In genomic region chr15:60400957-60401356, GRCh38 we compare ENCODE assay signal across 20 cellular contexts. TPM values are rescaled to one million over a fixed set of nuclear protein-coding genes. Genes with fewer than 3 reads are reported as not detected.
A peak's percentile ranks its signal among the peaks of the same experiment; 100 is the strongest.
DNase-seq lines count a peak whose midpoint lies in the region; FAIRE-seq and TF ChIP-seq lines count a peak whose summit lies in the region.
"Had no signal": no experiment of that assay in that cellular context is flagged by ENCODE, and none has a peak within 500 bp of the region (broad histone marks: within the 10 kb centered on the region; RNA-seq: fewer than 3 reads in every experiment).

No MANE protein-coding gene starts in this region.

- dilution Hi-C loops in mammary epithelial cell (cut with HindIII; ENCODE audit: low sequenced_read_pairs): no loop called here

- H3K9ac ChIP-seq in mammary epithelial cell (ENCODE audit: insufficient read depth, low read length): no peak overlapping the region

- no peak overlapping the region for H2AFZ ChIP-seq in mammary epithelial cell (ENCODE audit: low read depth, low read length)

- peaks cover 30% of the 10 kb centered on the region for H3K36me3 Mint-ChIP-seq in MCF 10A (ENCODE audit: insufficient read depth, unreplicated experiment)

- TF ChIP-seq CTCF in mammary epithelial cell (conservative IDR thresholded peaks at IDR 0.05 in 1 of 2, IDR thresholded peaks at IDR 0.05 in 1 of 2; ENCODE audit: extremely low read depth in 1 of 2, insufficient read depth in 1 of 2, low read depth in 1 of 2, low read length in 2 of 2) (no peak), MCF 10A (IDR thresholded peaks at IDR 0.05; ENCODE audit: unreplicated experiment) (no peak), fibroblast of the aortic adventitia (IDR thresholded peaks at IDR 0.05; ENCODE audit: insufficient read depth, low read length) (no peak), tibial artery (IDR thresholded peaks at IDR 0.05) (no peak)

- no TSS peak for BruUV-seq in mammary epithelial cell (replicated peaks; lab: Mats Ljungman, UMichigan)
- no TSS peak for BruUV-seq in MCF 10A (replicated peaks; lab: Mats Ljungman, UMichigan)

- peaks cover 23% of the 10 kb centered on the region for H3K79me2 ChIP-seq in mammary epithelial cell (ENCODE audit: insufficient read depth, low read length)

- intact Hi-C loops in mammary epithelial cell (cut with micrococcal nuclease) (no loop called here), MCF 10A (cut with micrococcal nuclease) (no loop called here), tibial artery (cut with DNase I; ENCODE audit: low total_unique reads) (no loop called here)

- DNase-seq in mammary epithelial cell (no peak), MCF 10A (ENCODE audit: unreplicated experiment) (no peak), RCC 7860 (ENCODE audit: low spot score) (peak; percentile 5), fibroblast of the aortic adventitia (ENCODE audit: low read depth) (peak; percentile 56), tibial artery (no peak), T-helper 2 cell (no peak), OCI-M1 (lab: John Stamatoyannopoulos, UW) (no peak), GM19240 (ENCODE audit: insufficient read length, low spot score) (no peak)
- DNase-seq: ACHN; activated CD4-positive, alpha-beta T cell treated with anti-CD3 and anti-CD28 coated beads, Interleukin-2, amount 10 ng/mL, durations not matched to agents 24 days and 14 days; activated naive CD8-positive, alpha-beta T cell treated with anti-CD3 and anti-CD28 coated beads, Interleukin-2, amount 50 U/mL, for 24 hours; DMS153; erythroblast; Kasumi-1; NCI-H1417; NCI-H2171 treated with DMSO at 0.1 percent for 48 hours; NCI-H748 treated with DMSO at 0.1 percent for 48 hours had no signal

- in situ Hi-C loops in mammary epithelial cell (cut with MboI; ENCODE audit: low sequenced_read_pairs in 2 of 2): no loop called here

- H3K27me3 ChIP-seq in mammary epithelial cell (ENCODE audit: insufficient read depth, low read length): no peaks in the 10 kb centered on the region
- H3K27me3 ChIP-seq in tibial artery: no peaks in the 10 kb centered on the region

- H3K27me3 Mint-ChIP-seq in MCF 10A (ENCODE audit: insufficient read depth, unreplicated experiment): no peaks in the 10 kb centered on the region

- no peak overlapping the region for H3K27ac Mint-ChIP-seq in MCF 10A (ENCODE audit: low read depth, unreplicated experiment)
- H3K27ac Mint-ChIP-seq: activated CD4-positive, alpha-beta T cell treated with anti-CD3 and anti-CD28 coated beads, Interleukin-2, amount 10 ng/mL, durations not matched to agents 24 days and 14 days; activated naive CD8-positive, alpha-beta T cell treated with anti-CD3 and anti-CD28 coated beads, Interleukin-2, amount 50 U/mL, for 24 hours; activated T-helper 2 cell treated with anti-CD3 and anti-CD28 coated beads, Interferon-gamma antibody, Interleukin-2, Interleukin-4, amounts not matched to agents 10 μg/mL and 5 μg/mL and 100 μg/mL, durations not matched to agents 14 hours and 24 hours and 36 hours had no signal

- H3K9me3 ChIP-seq in mammary epithelial cell (replicated peaks; ENCODE audit: insufficient read depth, low read length) (no peaks in the 10 kb centered on the region), tibial artery (no peaks in the 10 kb centered on the region)
- H3K9me3 ChIP-seq: neutrophil had no signal

- H3K4me2 ChIP-seq in mammary epithelial cell (ENCODE audit: insufficient read depth, low read depth, low read length): no peak overlapping the region

- peaks cover 50% of the 10 kb centered on the region for H3K4me1 ChIP-seq in mammary epithelial cell (ENCODE audit: insufficient read depth, low read length)
- H3K4me1 ChIP-seq in tibial artery: peaks cover 0 to 46% (median 20%) of the 10 kb centered on the region in 4 donors

- WGBS in mammary epithelial cell (ENCODE audit: low coverage, missing lambda C conversion rate): 100% methylated on average over 1 of the region's 3 CpGs

- CTCF ChIA-PET in mammary epithelial cell (lab: Charles Lee; ENCODE audit: low non-redundant PET) (no interaction called here), MCF 10A (lab: Yijun Ruan, JAX) (interaction anchor here (0.6 to 1.0 kb wide), 3 partner anchors 24 to 307 kb away, joined by 3 to 4 read pairs (median 3); no protein-coding TSS in a partner anchor)

- H3K9me3 Mint-ChIP-seq in MCF 10A (ENCODE audit: unreplicated experiment): no peaks in the 10 kb centered on the region
- H3K9me3 Mint-ChIP-seq: activated CD4-positive, alpha-beta T cell treated with anti-CD3 and anti-CD28 coated beads, Interleukin-2, amount 10 ng/mL, durations not matched to agents 24 days and 14 days; activated naive CD8-positive, alpha-beta T cell treated with anti-CD3 and anti-CD28 coated beads, Interleukin-2, amount 50 U/mL, for 24 hours; activated T-helper 2 cell treated with anti-CD3 and anti-CD28 coated beads, Interferon-gamma antibody, Interleukin-2, Interleukin-4, amounts not matched to agents 10 μg/mL and 5 μg/mL and 100 μg/mL, durations not matched to agents 14 hours and 24 hours and 36 hours had no signal

- H3K4me1 Mint-ChIP-seq in MCF 10A (ENCODE audit: insufficient read depth, unreplicated experiment): peaks cover 30% of the 10 kb centered on the region

- H3K27ac ChIP-seq in mammary epithelial cell (ENCODE audit: insufficient read depth, low read depth, low read length) (peak overlapping the region; percentile 99), tibial artery (peak overlapping the region; percentile 27 to 54)
- H3K27ac ChIP-seq: C4-2B, neutrophil had no signal

- POLR2A ChIA-PET in MCF 10A (lab: Yijun Ruan, JAX): interaction anchor here (0.8 to 13.9 kb wide), 7 partner anchors 9 to 1399 kb away, joined by 3 to 461 read pairs (median 26); no protein-coding TSS in a partner anchor

- no peak overlapping the region for H3K4me3 Mint-ChIP-seq in MCF 10A (ENCODE audit: unreplicated experiment)
- H3K4me3 Mint-ChIP-seq: activated CD4-positive, alpha-beta T cell treated with anti-CD3 and anti-CD28 coated beads, Interleukin-2, amount 10 ng/mL, durations not matched to agents 24 days and 14 days; activated naive CD8-positive, alpha-beta T cell treated with anti-CD3 and anti-CD28 coated beads, Interleukin-2, amount 50 U/mL, for 24 hours had no signal

- H3K36me3 ChIP-seq in mammary epithelial cell (ENCODE audit: insufficient read depth, low read length) (peaks cover 6% of the 10 kb centered on the region), tibial artery (no peaks in the 10 kb centered on the region)
- H3K36me3 ChIP-seq: neutrophil had no signal

- no peak for FAIRE-seq in RCC 7860 (lab: Jason Lieb, UNC)

- H3K4me3 ChIP-seq in mammary epithelial cell (replicated peaks in 1 of 3; ENCODE audit: insufficient read depth in 1 of 3, low read depth in 2 of 3, low read length in 3 of 3) (no peak overlapping the region), fibroblast of the aortic adventitia (ENCODE audit: low read depth, low read length) (no peak overlapping the region), tibial artery (no peak overlapping the region)

- H4K20me1 ChIP-seq in mammary epithelial cell (ENCODE audit: insufficient read depth, low read length): no peaks in the 10 kb centered on the region

RNA-seq across cellular contexts. Expression of gene ANXA2, which starts 3.2 kb away (rescaled TPM):
- total RNA-seq in mammary epithelial cell: 1,000 to 10,000 TPM; 5,384 to 5,597 TPM
- polyA plus RNA-seq in mammary epithelial cell: 10,424 TPM
- polyA minus RNA-seq in mammary epithelial cell: 5,891 TPM
- total RNA-seq in MCF 10A (2022): 3,317 and 3,451 TPM in 2 replicates
- 2,605 and 3,136 TPM in 2 replicates for total RNA-seq in fibroblast of the aortic adventitia (ENCODE audit: low replicate concordance)

Comparison
In these comparisons a context has a peak if more than half of its experiments do, and no peak if none do; other contexts are left out.
1. DNase-seq: peak in RCC 7860 (single experiment) and fibroblast of the aortic adventitia (single experiment); none in mammary epithelial cell (single experiment), MCF 10A (single experiment), tibial artery (0 of 2), T-helper 2 cell (0 of 5), OCI-M1 (single experiment) and GM19240 (single experiment).